Comparison of ENCODE assay signal across 1 cellular context in genomic region chr9:99889120-99889519, GRCh38.
TF ChIP-seq lines count a peak whose summit lies in the region.

No MANE protein-coding gene starts in this region.

TF ChIP-seq in K562, 482 proteins besides CTCF, POLR2A, EP300 and RAD21 (continued from another document):
- TF ChIP-seq CTCFL (IDR thresholded peaks at IDR 0.05; ENCODE audit: borderline replicate concordance, insufficient read depth, low read depth, low read length, poor library complexity, severe bottlenecking): no peak
- no peak for TF ChIP-seq MCM7 (IDR thresholded peaks at IDR 0.05)
- no peak for TF ChIP-seq NCOR1 (IDR thresholded peaks at IDR 0.05)
- TF ChIP-seq BRD9 (IDR thresholded peaks at IDR 0.05; ENCODE audit: low read depth, partially characterized antibody): no peak
